Comparison of ENCODE assay signal across 17 cellular contexts in the genomic region with DNA sequence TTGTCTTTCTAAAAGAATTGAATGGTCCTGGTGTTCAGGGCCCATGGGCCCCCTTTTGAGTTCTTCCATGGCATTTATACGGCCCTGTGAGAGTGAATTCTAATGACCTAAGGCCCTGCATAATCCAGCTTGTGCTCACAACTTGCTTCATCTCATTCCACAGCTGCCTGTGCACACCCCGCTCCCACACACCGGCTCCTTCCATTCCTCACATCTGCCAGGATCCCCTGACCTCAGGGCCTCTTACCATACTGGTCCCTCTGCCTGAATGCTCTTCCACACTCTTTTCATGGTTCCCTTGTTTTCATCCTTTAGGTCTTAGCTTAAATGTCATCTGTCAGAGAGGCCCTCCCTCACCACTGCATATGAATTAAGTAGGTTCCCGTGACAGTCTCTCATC.
"Had no signal": no experiment of that assay in that cellular context is flagged by ENCODE, and none has a peak within 500 bp of the region (broad histone marks: within the 10 kb centered on the region; RNA-seq: fewer than 3 reads in every experiment).

No MANE protein-coding gene starts in this region.

- H3K36me3 ChIP-seq: neural progenitor cell, ovary, right atrium auricular region, tibial nerve had no signal

- H3K27me3 Mint-ChIP-seq: stimulated activated naive CD8-positive, alpha-beta T cell treated with anti-CD3 and anti-CD28 coated beads, Interleukin-15, Interleukin-2, amounts not matched to agents 100 ng/mL and 50 ng/mL, for 24 hours had no signal

- H3K27ac Mint-ChIP-seq: natural killer cell treated with Interleukin-12 subunit alpha and Interleukin-12 subunit beta and Interleukin-15 and Interleukin-18, amount 100 ng/mL, for 72 hours; neural progenitor cell; stimulated activated memory B cell treated with anti-CD40 and anti-IgM and Interleukin-4, amounts not matched to agents 10 μg/mL and 1 μg/mL and 100 μg/mL, for 72 hours; stimulated activated naive CD8-positive, alpha-beta T cell treated with anti-CD3 and anti-CD28 coated beads, Interleukin-15, Interleukin-2, amounts not matched to agents 100 ng/mL and 50 ng/mL, for 24 hours had no signal

- DNase-seq: dermis blood vessel endothelial cell; foreskin melanocyte; head of caudate nucleus; hippocampal formation; kidney glomerular epithelial cell; mucosa of descending colon; nucleus accumbens; ovary; stimulated activated CD4-positive, alpha-beta T cell treated with anti-CD3 and anti-CD28 coated beads, Interleukin-4, amount 100 ng/mL, for 1 hour; stimulated activated CD8-positive, alpha-beta memory T cell treated with anti-CD3 and anti-CD28 coated beads, Interleukin-4, amount 100 ng/mL, for 48 hours; testis had no signal

- H3K4me3 Mint-ChIP-seq: natural killer cell treated with Interleukin-12 subunit alpha and Interleukin-12 subunit beta and Interleukin-15 and Interleukin-18, amount 100 ng/mL, for 72 hours; neural progenitor cell; stimulated activated memory B cell treated with anti-CD40 and anti-IgM and Interleukin-4, amounts not matched to agents 10 μg/mL and 1 μg/mL and 100 μg/mL, for 72 hours; stimulated activated naive CD8-positive, alpha-beta T cell treated with anti-CD3 and anti-CD28 coated beads, Interleukin-15, Interleukin-2, amounts not matched to agents 100 ng/mL and 50 ng/mL, for 24 hours had no signal

- H3K4me3 ChIP-seq: mucosa of descending colon, neural progenitor cell, ovary, right atrium auricular region, testis, tibial nerve had no signal

- H3K9me3 ChIP-seq: mucosa of descending colon, ovary, right atrium auricular region, testis, tibial nerve had no signal

- H3K4me1 Mint-ChIP-seq: stimulated activated memory B cell treated with anti-CD40 and anti-IgM and Interleukin-4, amounts not matched to agents 10 μg/mL and 1 μg/mL and 100 μg/mL, for 72 hours had no signal

- ATAC-seq: mucosa of descending colon; natural killer cell treated with Interleukin-12 subunit alpha and Interleukin-12 subunit beta and Interleukin-15 and Interleukin-18, amount 100 ng/mL, for 72 hours; stimulated activated memory B cell treated with anti-CD40 and anti-IgM and Interleukin-4, amounts not matched to agents 10 μg/mL and 1 μg/mL and 100 μg/mL, for 72 hours had no signal

- H3K27ac ChIP-seq: neural progenitor cell, ovary, right atrium auricular region, testis, tibial nerve had no signal

- H3K9me3 Mint-ChIP-seq: neural progenitor cell; stimulated activated naive CD8-positive, alpha-beta T cell treated with anti-CD3 and anti-CD28 coated beads, Interleukin-15, Interleukin-2, amounts not matched to agents 100 ng/mL and 50 ng/mL, for 24 hours had no signal

- H3K36me3 Mint-ChIP-seq: natural killer cell treated with Interleukin-12 subunit alpha and Interleukin-12 subunit beta and Interleukin-15 and Interleukin-18, amount 100 ng/mL, for 72 hours; neural progenitor cell; stimulated activated memory B cell treated with anti-CD40 and anti-IgM and Interleukin-4, amounts not matched to agents 10 μg/mL and 1 μg/mL and 100 μg/mL, for 72 hours had no signal

- H3K4me1 ChIP-seq: right atrium auricular region, tibial nerve had no signal

- H3K27me3 ChIP-seq: neural progenitor cell, ovary, right atrium auricular region, testis, tibial nerve had no signal
